In the genomic region with DNA sequence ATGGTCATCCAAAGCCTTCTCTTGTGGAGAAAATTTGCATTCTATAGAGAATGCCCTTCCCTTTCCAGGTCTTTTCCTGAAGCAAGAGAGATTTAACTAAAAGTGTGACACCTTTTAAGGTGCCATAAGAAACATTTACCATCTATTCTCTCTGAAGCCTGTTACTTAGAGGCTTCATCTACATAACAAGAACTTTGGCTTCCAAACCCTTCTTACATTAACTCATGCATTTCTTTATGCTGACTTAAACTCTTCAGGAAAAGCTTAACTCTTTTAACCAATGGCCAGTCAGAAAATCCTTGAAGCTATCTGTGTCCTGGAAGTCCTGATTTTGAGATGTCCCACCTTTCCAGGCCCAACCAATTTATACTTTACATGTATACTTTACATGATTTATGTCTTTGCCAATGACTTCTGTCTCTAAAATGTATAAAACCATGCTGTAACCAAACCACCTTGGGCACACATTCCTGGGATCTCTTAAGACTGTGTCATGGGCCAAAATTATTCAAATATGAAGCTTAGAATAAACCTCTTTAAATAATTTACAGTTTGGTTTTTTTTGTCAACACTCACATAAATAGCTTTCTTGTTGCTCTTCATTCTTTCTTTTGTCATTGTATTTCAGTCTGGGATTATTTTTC, we compare ENCODE assay signal across 23 cellular contexts.
DNase-seq lines count a peak whose midpoint lies in the region; ATAC-seq and TF ChIP-seq lines count a peak whose summit lies in the region.
"Had no signal": no experiment of that assay in that cellular context is flagged by ENCODE, and none has a peak within 500 bp of the region (broad histone marks: within the 10 kb centered on the region; RNA-seq: fewer than 3 reads in every experiment).

No MANE protein-coding gene starts in this region.

- H3K9me3 ChIP-seq in iPS DF 6.9 (ENCODE audit: control insufficient read depth, insufficient read depth, low read length): no peaks in the 10 kb centered on the region
- H3K9me3 ChIP-seq: uterus had no signal

- no peaks in the 10 kb centered on the region for H3K27me3 Mint-ChIP-seq in natural killer cell (ENCODE audit: low read depth in 2 of 2)

- DNase-seq in AG08396 (ENCODE audit: low spot score): peak; percentile 11
- peak; percentile 26 for DNase-seq in HT1080 (ENCODE audit: low read depth)
- peak; percentile 35 for DNase-seq in astrocyte of the spinal cord (ENCODE audit: low read depth, low spot score)
- peak; percentile 37 for DNase-seq in iPS DF 6.9 (ENCODE audit: low read depth, low spot score)
- DNase-seq in NCI-H2171 (lab: John Stamatoyannopoulos, UW): no peak
- no peak for DNase-seq in natural killer cell
- DNase-seq in stimulated activated CD4-positive, alpha-beta T cell treated with anti-CD3 and anti-CD28 coated beads, Interleukin-12 subunit alpha, Interleukin-12 subunit beta, amount 100 ng/mL, for 4 hours: no peak
- DNase-seq: activated CD4-positive, alpha-beta T cell treated with anti-CD3 and anti-CD28 coated beads, Interleukin-2, amount 50 U/mL, for 4 hours; activated gamma-delta T cell treated with Interleukin-2 at 50 U/mL for 16 hours; amygdala; DMS153; effector memory CD4-positive, alpha-beta T cell; esophagus squamous epithelium; hippocampal formation; NCI-H526 treated with DMSO at 0.1 percent for 48 hours; SIG-M5; stimulated activated CD8-positive, alpha-beta memory T cell treated with anti-CD3 and anti-CD28 coated beads, Interleukin-4, amount 100 ng/mL, for 48 hours; substantia nigra; T-helper 17 cell; uterus had no signal

- no peaks in the 10 kb centered on the region for H3K27me3 ChIP-seq in iPS DF 6.9 (ENCODE audit: control insufficient read depth, insufficient read depth, low read length)
- H3K27me3 ChIP-seq: esophagus squamous epithelium, uterus had no signal

- no peaks in the 10 kb centered on the region for H3K4me1 Mint-ChIP-seq in natural killer cell
- H3K4me1 Mint-ChIP-seq: CD14-positive monocyte, T-helper 17 cell had no signal

- ATAC-seq in natural killer cell (no peak), HG03108 (IDR thresholded peaks at IDR 0.05; ENCODE audit: unreplicated experiment) (no peak)
- ATAC-seq: T-helper 17 cell had no signal

- H3K27ac Mint-ChIP-seq in natural killer cell: no peak overlapping the region
- H3K27ac Mint-ChIP-seq: CD14-positive monocyte, T-helper 17 cell had no signal

- H3K36me3 ChIP-seq in iPS DF 6.9 (ENCODE audit: control insufficient read depth, insufficient read depth, low read length): no peaks in the 10 kb centered on the region
- H3K36me3 ChIP-seq: esophagus squamous epithelium, uterus had no signal

- H3K4me3 ChIP-seq in astrocyte of the spinal cord (ENCODE audit: low read depth, low read length): no peak overlapping the region
- no peak overlapping the region for H3K4me3 ChIP-seq in iPS DF 6.9 (ENCODE audit: low read length)
- H3K4me3 ChIP-seq: esophagus squamous epithelium, uterus had no signal

- TF ChIP-seq CTCF in astrocyte of the spinal cord (IDR thresholded peaks at IDR 0.05; ENCODE audit: low read depth, low read length): no peak
- no peak for TF ChIP-seq CTCF in natural killer cell (IDR thresholded peaks at IDR 0.05)

- H3K36me3 Mint-ChIP-seq in natural killer cell: no peaks in the 10 kb centered on the region
- H3K36me3 Mint-ChIP-seq: CD14-positive monocyte had no signal

- in situ Hi-C loops in astrocyte of the spinal cord (cut with HindIII; ENCODE audit: low sequenced_read_pairs): no loop called here

- H3K4me3 Mint-ChIP-seq in natural killer cell: no peak overlapping the region
- H3K4me3 Mint-ChIP-seq: CD14-positive monocyte, T-helper 17 cell had no signal

- H3K4me1 ChIP-seq in iPS DF 6.9 (ENCODE audit: control insufficient read depth, insufficient read depth, low read length): peaks cover 1% of the 10 kb centered on the region; the same call in 1 of the 2 replicates
- H3K4me1 ChIP-seq: esophagus squamous epithelium, uterus had no signal

- H3K9me3 Mint-ChIP-seq in natural killer cell: peaks cover 9 to 17% of the 10 kb centered on the region in 2 donors

- no peak overlapping the region for H3K27ac ChIP-seq in iPS DF 6.9 (ENCODE audit: low read length)
- H3K27ac ChIP-seq: esophagus squamous epithelium, uterus, VCaP had no signal

- intact Hi-C loops in natural killer cell (cut with micrococcal nuclease): no loop called here

Comparison
In these comparisons a context has a peak if more than half of its experiments do, and no peak if none do; other contexts are left out.
1. DNase-seq: peak in AG08396 (single experiment), HT1080 (single experiment), astrocyte of the spinal cord (single experiment) and iPS DF 6.9 (single experiment); none in NCI-H2171 (single experiment), natural killer cell (single experiment) and stimulated activated CD4-positive, alpha-beta T cell treated with anti-CD3 and anti-CD28 coated beads, Interleukin-12 subunit alpha, Interleukin-12 subunit beta, amount 100 ng/mL, for 4 hours (single experiment).